22 cellular contexts compared by ENCODE assay signal in genomic region chr4:80192937-80193336, GRCh38. TPM values are rescaled to one million over a fixed set of nuclear protein-coding genes. Genes with fewer than 3 reads are reported as not detected.
DNase-seq lines count a peak whose midpoint lies in the region; ATAC-seq, FAIRE-seq and TF ChIP-seq lines count a peak whose summit lies in the region.
"Had no signal": no experiment of that assay in that cellular context is flagged by ENCODE, and none has a peak within 500 bp of the region (broad histone marks: within the 10 kb centered on the region; RNA-seq: fewer than 3 reads in every experiment).

No MANE protein-coding gene starts in this region.

- peaks cover 26% of the 10 kb centered on the region; the same call in 1 of the 2 replicates for H3F3A ChIP-seq in GM23338 (replicated peaks; ENCODE audit: low read depth)

- peaks cover 71% of the 10 kb centered on the region for H4K20me1 ChIP-seq in GM23338 (replicated peaks; ENCODE audit: insufficient read depth)

- H3K36me3 ChIP-seq in ACC112 (ENCODE audit: insufficient read depth, low read length) (no peaks in the 10 kb centered on the region), GM23338 (ENCODE audit: insufficient read depth) (no peaks in the 10 kb centered on the region), adipocyte (ENCODE audit: control insufficient read depth, insufficient read depth, low read length, severe bottlenecking) (no peaks in the 10 kb centered on the region), gastroesophageal sphincter (peaks cover 0 to 34% of the 10 kb centered on the region in 2 donors)
- H3K36me3 ChIP-seq: Peyer's patch, upper lobe of left lung had no signal

- peaks cover 100% of the 10 kb centered on the region for H3K27me3 Mint-ChIP-seq in GM23338 (ENCODE audit: insufficient read depth, low read depth, poor library complexity)
- H3K27me3 Mint-ChIP-seq in effector memory CD8-positive, alpha-beta T cell = no peaks in the 10 kb centered on the region

- H3K4me3 ChIP-seq in ACC112 (ENCODE audit: low read depth, low read length) = no peak overlapping the region
- H3K4me3 ChIP-seq in GM23338 = no peak overlapping the region
- no peak overlapping the region for H3K4me3 ChIP-seq in adipocyte (ENCODE audit: low read length)
- no peak overlapping the region for H3K4me3 ChIP-seq in gastroesophageal sphincter
- H3K4me3 ChIP-seq: A549, Peyer's patch, skin epidermis, upper lobe of left lung had no signal

- DNase-seq in GM23338 (ENCODE audit: low spot score) = no peak
- DNase-seq in adipocyte (ENCODE audit: low read depth) = peak; percentile 79
- DNase-seq in activated naive CD4-positive, alpha-beta T cell treated with anti-CD3 and anti-CD28 coated beads, Interleukin-2, amount 50 U/mL, for 16 hours = no peak
- no peak for DNase-seq in effector memory CD8-positive, alpha-beta T cell
- DNase-seq in NCI-H1930 (lab: John Stamatoyannopoulos, UW) = no peak
- DNase-seq in frontal cortex (ENCODE audit: low spot score in 2 of 2) = no peak
- DNase-seq: activated CD8-positive, alpha-beta memory T cell treated with anti-CD3 and anti-CD28 coated beads for 24 hours; Caco-2; GF-D8; hypothalamus; MV-4-11; NCI-H774; Peyer's patch; stimulated activated CD4-positive, alpha-beta T cell treated with anti-CD3 and anti-CD28 coated beads, Interleukin-4, amount 100 ng/mL, for 4 hours; SW 1271; upper lobe of left lung had no signal

- no peak for TF ChIP-seq EP300 in gastroesophageal sphincter (IDR thresholded peaks at IDR 0.05)

- ATAC-seq in GM23338 = no peak
- ATAC-seq in gastroesophageal sphincter = peak; percentile 62
- no peak for ATAC-seq in effector memory CD8-positive, alpha-beta T cell (replicated peaks)
- ATAC-seq: A549 had no signal

- H3K4me3 Mint-ChIP-seq in GM23338 = no peak overlapping the region
- no peak overlapping the region for H3K4me3 Mint-ChIP-seq in effector memory CD8-positive, alpha-beta T cell

- no peak overlapping the region for H3K4me2 ChIP-seq in GM23338
- H3K4me2 ChIP-seq: A549 had no signal

- peaks cover 20% of the 10 kb centered on the region for H3K4me1 ChIP-seq in ACC112 (ENCODE audit: control insufficient read depth, insufficient read depth, low read length, unreplicated experiment)
- peaks cover 36% of the 10 kb centered on the region for H3K4me1 ChIP-seq in GM23338 (ENCODE audit: insufficient read depth)
- H3K4me1 ChIP-seq in adipocyte (ENCODE audit: control insufficient read depth, insufficient read depth, low read length) = peaks cover 12% of the 10 kb centered on the region
- H3K4me1 ChIP-seq in gastroesophageal sphincter = peaks cover 0 to 32% (median 0%) of the 10 kb centered on the region in 3 donors
- H3K4me1 ChIP-seq: A549, Caco-2 had no signal

- no peaks in the 10 kb centered on the region; the same call in 2 of the 3 replicates for H3K36me3 Mint-ChIP-seq in GM23338 (ENCODE audit: low read depth)
- H3K36me3 Mint-ChIP-seq in effector memory CD8-positive, alpha-beta T cell (ENCODE audit: insufficient read depth) = peaks cover 12% of the 10 kb centered on the region

- FAIRE-seq in frontal cortex (lab: Jason Lieb, UNC) = no peak
- FAIRE-seq: A549 had no signal

- peaks cover 39% of the 10 kb centered on the region for H3K79me2 ChIP-seq in ACC112 (ENCODE audit: control insufficient read depth, insufficient read depth, low read length, unreplicated experiment)
- no peaks in the 10 kb centered on the region for H3K79me2 ChIP-seq in GM23338 (replicated peaks; ENCODE audit: insufficient read depth)

- H3K9me3 ChIP-seq in adipocyte (ENCODE audit: control insufficient read depth, low read length) (no peaks in the 10 kb centered on the region), gastroesophageal sphincter (no peaks in the 10 kb centered on the region)
- H3K9me3 ChIP-seq: A549, Caco-2, Peyer's patch, upper lobe of left lung had no signal

- TF ChIP-seq POLR2A in gastroesophageal sphincter (IDR thresholded peaks at IDR 0.05) = no peak

- no peak overlapping the region for H2AFZ ChIP-seq in ACC112 (ENCODE audit: low read length, unreplicated experiment)
- no peak overlapping the region for H2AFZ ChIP-seq in GM23338

- H3K27ac ChIP-seq in ACC112 (ENCODE audit: low read depth, low read length) (peak overlapping the region; percentile 50), GM23338 (ENCODE audit: low read depth) (no peak overlapping the region), gastroesophageal sphincter (no peak overlapping the region)
- H3K27ac ChIP-seq: A549, Peyer's patch, skin epidermis, upper lobe of left lung, VCaP had no signal

- H3K27me3 ChIP-seq in ACC112 (ENCODE audit: insufficient read depth, low read length) = no peaks in the 10 kb centered on the region
- peaks cover 100% of the 10 kb centered on the region for H3K27me3 ChIP-seq in GM23338 (ENCODE audit: insufficient read depth)
- no peaks in the 10 kb centered on the region for H3K27me3 ChIP-seq in adipocyte (replicated peaks; ENCODE audit: control insufficient read depth, insufficient read depth, low read length)
- H3K27me3 ChIP-seq in gastroesophageal sphincter = no peaks in the 10 kb centered on the region
- H3K27me3 ChIP-seq: Peyer's patch had no signal

- no peaks in the 10 kb centered on the region; the same call in 2 of the 3 replicates for H3K9me3 Mint-ChIP-seq in GM23338
- H3K9me3 Mint-ChIP-seq in effector memory CD8-positive, alpha-beta T cell = no peaks in the 10 kb centered on the region
- H3K9me3 Mint-ChIP-seq: activated T-helper 2 cell treated with anti-CD3 and anti-CD28 coated beads, Interferon-gamma antibody, Interleukin-2, Interleukin-4, amounts not matched to agents 10 μg/mL and 5 μg/mL and 100 μg/mL, durations not matched to agents 14 hours and 24 hours and 36 hours had no signal

- no peak overlapping the region for H3K9ac ChIP-seq in adipocyte (ENCODE audit: low read length)

- H3K4me1 Mint-ChIP-seq in GM23338 = peaks cover 30% of the 10 kb centered on the region
- H3K4me1 Mint-ChIP-seq in effector memory CD8-positive, alpha-beta T cell (ENCODE audit: low read depth in 2 of 2) = peaks cover 10 to 14% of the 10 kb centered on the region in 2 donors

- H3K9me2 ChIP-seq in GM23338 (ENCODE audit: insufficient read depth) = no peaks in the 10 kb centered on the region

- no peak for TF ChIP-seq CTCF in GM23338 (conservative IDR thresholded peaks at IDR 0.05; ENCODE audit: low read depth in 2 of 2)
- no peak for TF ChIP-seq CTCF in gastroesophageal sphincter (IDR thresholded peaks at IDR 0.05)

- H3K27ac Mint-ChIP-seq in GM23338 = no peak overlapping the region
- no peak overlapping the region for H3K27ac Mint-ChIP-seq in effector memory CD8-positive, alpha-beta T cell
- H3K27ac Mint-ChIP-seq: activated T-helper 2 cell treated with anti-CD3 and anti-CD28 coated beads, Interferon-gamma antibody, Interleukin-2, Interleukin-4, amounts not matched to agents 10 μg/mL and 5 μg/mL and 100 μg/mL, durations not matched to agents 14 hours and 24 hours and 36 hours had no signal

- 36 to 39% methylated on average over 1 to 2 of the region's 2 CpGs for WGBS in gastroesophageal sphincter (ENCODE audit: low coverage in 1 of 2), 2 donors

TF ChIP-seq in GM23338, 12 proteins besides CTCF, POLR2A, EP300 and RAD21:
- TF ChIP-seq STAT1 (IDR thresholded peaks at IDR 0.05; ENCODE audit: unreplicated experiment) = no peak
- peak; percentile 22 for TF ChIP-seq EZH2 (IDR thresholded peaks at IDR 0.05; ENCODE audit: low read depth, unreplicated experiment)

RNA-seq across cellular contexts. Expression of gene PRDM8, which starts 4.4 kb away (rescaled TPM):
- not detected in 2 replicates for total RNA-seq in GM23338 (2014; rRNA removed; shearing (Covaris generic))
- 0.16 TPM in 1 of 2 replicates, not detected in the other for polyA plus RNA-seq in GM23338 (2016; fragmentation: Nextera tagmentation; extraction: Ambion mirVana)
- total RNA-seq in gastroesophageal sphincter (10 to 100 TPM; 31.2 to 43.6 (median 36.9) TPM), frontal cortex (26.9 TPM)
- total RNA-seq: Caco-2 had no signal

Comparison
In these comparisons a context has a peak if more than half of its experiments do, and no peak if none do; other contexts are left out.
1. RNA of gene PRDM8, which starts 4.4 kb away (total RNA-seq): 31.2 to 43.6 TPM in gastroesophageal sphincter and 26.9 TPM in frontal cortex (single experiment); not detected in GM23338; every median in the first group is over 10 times any median in the second.